In genomic region chr3:140223631-140224030, GRCh38 we compare ENCODE assay signal across 16 cellular contexts.
DNase-seq lines count a peak whose midpoint lies in the region; ATAC-seq, FAIRE-seq and TF ChIP-seq lines count a peak whose summit lies in the region.
"Had no signal": no experiment of that assay in that cellular context is flagged by ENCODE, and none has a peak within 500 bp of the region (broad histone marks: within the 10 kb centered on the region; RNA-seq: fewer than 3 reads in every experiment).

No MANE protein-coding gene starts in this region.

- TF ChIP-seq POLR2A in tibial nerve (IDR thresholded peaks at IDR 0.05) = no peak

- no peak overlapping the region for H3K27ac ChIP-seq in tibial nerve

- H3K4me3 ChIP-seq in AG10803 (ENCODE audit: low read length) (no peak overlapping the region), astrocyte of the spinal cord (ENCODE audit: low read depth, low read length) (no peak overlapping the region), kidney epithelial cell (ENCODE audit: low read depth, low read length) (no peak overlapping the region), tibial nerve (no peak overlapping the region)

- no peak for ATAC-seq in HG03039 (IDR thresholded peaks at IDR 0.05; ENCODE audit: unreplicated experiment)

- TF ChIP-seq EP300 in tibial nerve (IDR thresholded peaks at IDR 0.05) = no peak

- H3K27me3 ChIP-seq in kidney epithelial cell (ENCODE audit: control insufficient read depth, insufficient read depth, low read length) (no peaks in the 10 kb centered on the region), tibial nerve (no peaks in the 10 kb centered on the region)

- 50 to 84% methylated on average over 2 of the region's 2 CpGs for WGBS in tibial nerve, 2 donors

- no peak for FAIRE-seq in GM19239 (lab: Jason Lieb, UNC)

- peaks cover 0 to 12% (median 0%) of the 10 kb centered on the region in 4 donors for H3K9me3 ChIP-seq in tibial nerve
- H3K9me3 ChIP-seq: SK-N-SH had no signal

- DNase-seq in AG10803 (ENCODE audit: low read depth) (peak; percentile 3), LoVo (ENCODE audit: low spot score) (peak; percentile 52), astrocyte of the spinal cord (ENCODE audit: low read depth, low spot score) (peak; percentile 84), kidney epithelial cell (ENCODE audit: low read depth) (peak; percentile 96), NCI-H1417 (lab: John Stamatoyannopoulos, UW) (no peak), tibial nerve (ENCODE audit: low spot score in 2 of 2) (no peak), GM19239 (ENCODE audit: insufficient read length, low spot score) (no peak)
- DNase-seq: activated CD4-positive, alpha-beta T cell treated with anti-CD3 and anti-CD28 coated beads, Interleukin-2, amount 10 ng/mL, durations not matched to agents 7 days and 5 days; activated naive CD4-positive, alpha-beta T cell treated with Interleukin-2 at 50 U/mL for 16 hours; hypothalamus; NCI-H1092 treated with DMSO at 0.1 percent for 48 hours; NCI-H2107; NCI-H524; occipital lobe; SK-N-SH had no signal

- in situ Hi-C loops in astrocyte of the spinal cord (cut with HindIII; ENCODE audit: low sequenced_read_pairs) = no loop called here

- no peak for TF ChIP-seq CTCF in AG10803 (conservative IDR thresholded peaks at IDR 0.05; ENCODE audit: low read length)
- no peak for TF ChIP-seq CTCF in astrocyte of the spinal cord (IDR thresholded peaks at IDR 0.05; ENCODE audit: low read depth, low read length)
- TF ChIP-seq CTCF in kidney epithelial cell (IDR thresholded peaks at IDR 0.05; ENCODE audit: insufficient read depth, low read length, poor library complexity, severe bottlenecking) = no peak
- no peak for TF ChIP-seq CTCF in tibial nerve (IDR thresholded peaks at IDR 0.05)

- H3K36me3 ChIP-seq in kidney epithelial cell (ENCODE audit: control insufficient read depth, insufficient read depth, low read length) (no peaks in the 10 kb centered on the region), tibial nerve (no peaks in the 10 kb centered on the region)

- no peaks in the 10 kb centered on the region for H3K4me1 ChIP-seq in tibial nerve

Comparison
In these comparisons a context has a peak if more than half of its experiments do, and no peak if none do; other contexts are left out.
1. DNase-seq: peak in AG10803 (single experiment), LoVo (single experiment), astrocyte of the spinal cord (single experiment) and kidney epithelial cell (single experiment); none in NCI-H1417 (0 of 3), tibial nerve (0 of 2) and GM19239 (single experiment).